9 cellular contexts compared by ENCODE assay signal in the genomic region with DNA sequence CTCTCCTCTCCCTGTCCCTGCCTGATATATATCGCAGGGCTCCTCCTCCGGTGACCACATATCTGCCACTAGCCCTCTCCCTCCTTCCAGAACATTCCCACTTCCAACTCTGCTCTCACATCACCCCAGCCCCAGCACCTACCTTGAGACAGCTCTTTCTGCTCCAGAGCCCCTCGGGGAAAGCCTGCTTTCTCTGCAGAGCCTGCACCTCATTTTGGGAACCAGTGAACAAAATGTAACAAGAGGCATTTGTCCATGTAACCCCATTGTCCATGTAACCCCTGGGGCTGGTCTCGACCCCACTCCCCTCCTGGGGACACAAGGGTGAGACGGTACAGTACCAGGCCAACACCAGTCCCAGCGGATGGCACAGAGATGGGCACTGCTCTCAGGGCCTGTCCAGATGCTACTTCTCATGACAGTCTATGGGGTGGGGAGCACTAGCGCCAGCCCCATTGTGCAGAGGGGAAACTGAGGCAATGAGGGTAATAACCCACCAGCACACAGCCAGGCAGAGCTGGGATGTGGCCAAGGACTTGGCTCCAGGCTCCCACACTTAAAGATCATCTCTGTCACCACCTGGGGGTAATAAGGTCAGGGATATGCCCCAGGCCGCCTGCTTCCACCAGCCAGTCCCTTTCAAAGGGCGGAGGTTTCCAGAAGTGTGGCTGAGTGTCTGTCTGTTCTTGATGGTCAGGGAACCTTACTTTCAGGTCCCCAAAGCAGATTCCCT. TPM values are rescaled to one million over a fixed set of nuclear protein-coding genes. Genes with fewer than 3 reads are reported as not detected.
A peak's percentile ranks its signal among the peaks of the same experiment; 100 is the strongest.
DNase-seq lines count a peak whose midpoint lies in the region; FAIRE-seq and TF ChIP-seq lines count a peak whose summit lies in the region.
"Had no signal": no experiment of that assay in that cellular context is flagged by ENCODE, and none has a peak within 500 bp of the region (broad histone marks: within the 10 kb centered on the region; RNA-seq: fewer than 3 reads in every experiment).

No MANE protein-coding gene starts in this region.

- H3K36me3 Mint-ChIP-seq in astrocyte (ENCODE audit: low read depth, unreplicated experiment) (peaks cover 4% of the 10 kb centered on the region), mesothelial cell of epicardium (peaks cover 2% of the 10 kb centered on the region)

- H2AFZ ChIP-seq in astrocyte (ENCODE audit: low read depth, low read length): no peak overlapping the region

- no peak for TF ChIP-seq CTCF in BE2C (IDR thresholded peaks at IDR 0.05; ENCODE audit: low read depth, low read length)
- TF ChIP-seq CTCF in astrocyte (IDR thresholded peaks at IDR 0.05; ENCODE audit: insufficient read depth, low read depth, low read length): no peak
- TF ChIP-seq CTCF in mesothelial cell of epicardium (IDR thresholded peaks at IDR 0.05; ENCODE audit: unreplicated experiment): no peak

- H3K27me3 ChIP-seq in BE2C (no peaks in the 10 kb centered on the region), HUES6 (ENCODE audit: control insufficient read depth, insufficient read depth, low read length) (no peaks in the 10 kb centered on the region; the same call in 1 of the 2 replicates), astrocyte (ENCODE audit: insufficient read depth, low read length) (no peaks in the 10 kb centered on the region)

- H3K27me3 Mint-ChIP-seq in astrocyte (ENCODE audit: low read depth, unreplicated experiment) (peaks cover 3% of the 10 kb centered on the region), mesothelial cell of epicardium (ENCODE audit: low read depth) (no peaks in the 10 kb centered on the region)

- H3K36me3 ChIP-seq in BE2C: no peaks in the 10 kb centered on the region
- H3K36me3 ChIP-seq in HUES6 (ENCODE audit: control insufficient read depth, insufficient read depth, low read length): no peaks in the 10 kb centered on the region
- no peaks in the 10 kb centered on the region for H3K36me3 ChIP-seq in astrocyte (ENCODE audit: insufficient read depth, low read length)

- H3K9ac ChIP-seq in HUES6 (ENCODE audit: low read length) (peak overlapping the region; percentile 47), astrocyte (ENCODE audit: low read length) (peak overlapping the region; percentile 60)

- H3K4me1 Mint-ChIP-seq in astrocyte (ENCODE audit: low read depth, unreplicated experiment) (peaks cover 23% of the 10 kb centered on the region), mesothelial cell of epicardium (peaks cover 56% of the 10 kb centered on the region)

- DNase-seq in BE2C (no peak), astrocyte (ENCODE audit: low read depth) (no peak), mesothelial cell of epicardium (ENCODE audit: low spot score in 2 of 2, unreplicated experiment in 2 of 2) (no peak), frontal cortex (ENCODE audit: low spot score in 2 of 2) (no peak), GF-D8 (lab: John Stamatoyannopoulos, UW) (no peak), pons (ENCODE audit: low spot score) (no peak)
- DNase-seq in stimulated activated CD4-positive, alpha-beta T cell treated with anti-CD3 and anti-CD28 coated beads, Interleukin-15, amount 100 ng/mL, for 24 hours: no peak

- peaks cover 13% of the 10 kb centered on the region for H4K20me1 ChIP-seq in astrocyte (ENCODE audit: insufficient read depth, low read length)

- peak overlapping the region; percentile 92 for H3K4me2 ChIP-seq in astrocyte (ENCODE audit: low read length)

- peak overlapping the region; percentile 62 for H3K4me3 ChIP-seq in BE2C (ENCODE audit: low read depth, low read length)
- peak overlapping the region; percentile 56; the same call in 1 of the 2 replicates for H3K4me3 ChIP-seq in HUES6 (ENCODE audit: low read depth, low read length)
- peak overlapping the region; percentile 48 for H3K4me3 ChIP-seq in astrocyte (ENCODE audit: insufficient read depth, low read depth, low read length)
- H3K4me3 ChIP-seq: GM12878 had no signal

- peaks cover 40% of the 10 kb centered on the region for H3K4me1 ChIP-seq in BE2C
- peaks cover 48% of the 10 kb centered on the region for H3K4me1 ChIP-seq in HUES6 (ENCODE audit: control insufficient read depth, insufficient read depth, low read length)
- H3K4me1 ChIP-seq in astrocyte (ENCODE audit: insufficient read depth, low read length): peaks cover 34% of the 10 kb centered on the region

- H3K4me3 Mint-ChIP-seq in astrocyte (ENCODE audit: unreplicated experiment) (peak overlapping the region; percentile 27), mesothelial cell of epicardium (peak overlapping the region; percentile 57)

- peak overlapping the region; percentile 97 for H3K27ac Mint-ChIP-seq in astrocyte (ENCODE audit: unreplicated experiment)
- peak overlapping the region; percentile 84 for H3K27ac Mint-ChIP-seq in mesothelial cell of epicardium

- H3K9me3 ChIP-seq in BE2C (no peaks in the 10 kb centered on the region), HUES6 (ENCODE audit: control insufficient read depth, insufficient read depth, low read depth, low read length) (no peaks in the 10 kb centered on the region), astrocyte (ENCODE audit: insufficient read depth, low read depth, low read length) (no peaks in the 10 kb centered on the region)

- H3K27ac ChIP-seq in HUES6 (ENCODE audit: low read depth, low read length) (0 out of 2 replicates have a peak overlapping the region, but pooled peaks have one; percentile 60), astrocyte (ENCODE audit: low read depth, low read length) (peak overlapping the region; percentile 24)

- H3K79me2 ChIP-seq in astrocyte (ENCODE audit: insufficient read depth, low read length): peaks cover 5% of the 10 kb centered on the region

- H3K9me3 Mint-ChIP-seq in astrocyte (ENCODE audit: unreplicated experiment) (no peaks in the 10 kb centered on the region), mesothelial cell of epicardium (no peaks in the 10 kb centered on the region)

- FAIRE-seq in astrocyte (lab: Jason Lieb, UNC) (no peak), frontal cortex (lab: Jason Lieb, UNC) (no peak)
- FAIRE-seq: GM12878 had no signal

RNA-seq across cellular contexts. Expression of a gene that starts 42.8 kb away (rescaled TPM):
- polyA plus RNA-seq in BE2C (2012; ENCODE audit: insufficient read depth, insufficient read length, low read depth): 6.8 TPM
- total RNA-seq in astrocyte: 37.6 and 45.1 TPM in 2 replicates
- 69.8 to 76.0 TPM (median 73.2 TPM) in 3 replicates for total RNA-seq in mesothelial cell of epicardium
- 16.3 TPM for total RNA-seq in frontal cortex

RNA-seq across cellular contexts. Expression of a gene that starts 43.6 kb away (rescaled TPM):
- polyA plus RNA-seq in BE2C (2012; ENCODE audit: insufficient read depth, insufficient read length, low read depth): 6.0 TPM
- total RNA-seq in astrocyte (5.0 and 7.0 TPM in 2 replicates), mesothelial cell of epicardium (20.6 to 25.9 TPM (median 23.5 TPM) in 3 replicates), frontal cortex (6.5 TPM)
